20 cellular contexts compared by ENCODE assay signal in genomic region chr5:159550951-159551350, GRCh38.
"Had no signal": no experiment of that assay in that cellular context is flagged by ENCODE, and none has a peak within 500 bp of the region (broad histone marks: within the 10 kb centered on the region; RNA-seq: fewer than 3 reads in every experiment).

No MANE protein-coding gene starts in this region.

- H3K4me3 ChIP-seq: ascending aorta had no signal

- DNase-seq: activated B cell treated with CpG ODN at 0.5 μM for 24 hours; activated CD4-positive, alpha-beta T cell treated with anti-CD3 and anti-CD28 coated beads for 1 hour; activated CD4-positive, alpha-beta T cell treated with anti-CD3 and anti-CD28 coated beads, Interleukin-2, amount 10 ng/mL, durations not matched to agents 24 days and 14 days; activated CD4-positive, alpha-beta T cell treated with anti-CD3 and anti-CD28 coated beads, Interleukin-2, amount 50 U/mL, for 48 hours; activated CD8-positive, alpha-beta memory T cell treated with anti-CD3 and anti-CD28 coated beads, Interleukin-2, amount 10 ng/mL, durations not matched to agents 7 days and 5 days; activated effector memory CD4-positive, alpha-beta T cell treated with Interleukin-2 at 50 U/mL for 16 hours; activated naive CD4-positive, alpha-beta T cell; activated T-cell treated with anti-CD3 and anti-CD28 coated beads, Interleukin-2, amount 50 U/mL, for 24 hours; amniotic stem cell; MM.1S; NCI-H1105; NCI-H1436; NCI-H1694 treated with DMSO at 0.1 percent for 48 hours; NCI-H2029 treated with DMSO at 0.1 percent for 48 hours; NCI-H446; NCI-H524; SHP77 treated with DMSO at 0.1 percent for 48 hours; T-helper 17 cell; T-helper 9 cell had no signal

- ATAC-seq: activated CD8-positive, alpha-beta memory T cell treated with anti-CD3 and anti-CD28 coated beads, Interleukin-2, amount 10 ng/mL, durations not matched to agents 7 days and 5 days; T-helper 17 cell had no signal
